1 cellular context compared by ENCODE assay signal in the genomic region with DNA sequence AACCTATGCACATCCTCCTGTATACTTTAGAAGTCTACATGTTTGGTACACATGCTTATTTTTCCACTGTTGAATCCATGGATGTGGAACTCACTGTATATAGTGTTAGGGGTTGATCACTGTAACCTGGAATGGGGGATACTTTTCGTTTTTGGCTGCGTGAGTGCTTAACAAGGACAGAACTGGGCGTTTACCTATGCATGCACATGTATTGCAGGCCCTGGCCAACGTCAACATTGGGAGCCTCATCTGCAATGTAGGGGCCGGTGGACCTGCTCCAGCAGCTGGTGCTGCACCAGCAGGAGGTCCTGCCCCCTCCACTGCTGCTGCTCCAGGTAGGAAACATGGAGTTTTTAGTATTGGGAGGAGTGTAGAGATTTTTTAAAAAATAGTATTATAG.
TF ChIP-seq lines count a peak whose summit lies in the region.

No MANE protein-coding gene starts in this region.

TF ChIP-seq in endothelial cell of umbilical vein, 7 proteins besides CTCF, POLR2A, EP300 and RAD21:
- no peak for TF ChIP-seq FOS (IDR thresholded peaks at IDR 0.05; ENCODE audit: borderline replicate concordance, insufficient read depth, low read length)
- no peak for TF ChIP-seq POLR2AphosphoS5 (IDR thresholded peaks at IDR 0.05; ENCODE audit: insufficient read depth, low read depth, low read length)
- no peak for TF ChIP-seq MYC (IDR thresholded peaks at IDR 0.05; ENCODE audit: low read depth, low read length)
- TF ChIP-seq JUN (IDR thresholded peaks at IDR 0.05; ENCODE audit: borderline replicate concordance, insufficient read depth, insufficient read length, low read depth), result no peak
- no peak for TF ChIP-seq EZH2 (IDR thresholded peaks at IDR 0.05; ENCODE audit: borderline replicate concordance, low read depth, low read length, severe bottlenecking)
- no peak for TF ChIP-seq GATA2 (IDR thresholded peaks at IDR 0.05; ENCODE audit: insufficient read depth, insufficient read length, low read depth, low read length)
- TF ChIP-seq, protein P1, sequence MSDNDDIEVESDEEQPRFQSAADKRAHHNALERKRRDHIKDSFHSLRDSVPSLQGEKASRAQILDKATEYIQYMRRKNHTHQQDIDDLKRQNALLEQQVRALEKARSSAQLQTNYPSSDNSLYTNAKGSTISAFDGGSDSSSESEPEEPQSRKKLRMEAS (IDR thresholded peaks at IDR 0.05; ENCODE audit: insufficient read depth, insufficient read length), result no peak
